8 cellular contexts compared by ENCODE assay signal in genomic region chr14:103384450-103385152, GRCh38. TPM values are rescaled to one million over a fixed set of nuclear protein-coding genes. Genes with fewer than 3 reads are reported as not detected.
DNase-seq lines count a peak whose midpoint lies in the region; ATAC-seq and TF ChIP-seq lines count a peak whose summit lies in the region.

No MANE protein-coding gene starts in this region.

- no peaks in the 10 kb centered on the region for H3K9me3 Mint-ChIP-seq in CD4-positive, alpha-beta T cell

- POLR2A ChIA-PET in CD4-positive, alpha-beta T cell (lab: Charles Lee) = interaction anchor here (0.6 to 2.1 kb wide), 8 partner anchors 15 to 1917 kb away, joined by 3 to 32 read pairs (median 4); partner anchors contain the start of genes BRF1, EIF5, XRCC3 and ZFYVE21

- H3K4me3 Mint-ChIP-seq in CD4-positive, alpha-beta T cell = peak overlapping the region; percentile 99

- H3K36me3 ChIP-seq in HAP-1 (replicated peaks) = peaks cover 3% of the 10 kb centered on the region; the same call in 1 of the 2 replicates
- H3K36me3 ChIP-seq in SK-N-MC (ENCODE audit: insufficient read depth, low read length) = peaks cover 12% of the 10 kb centered on the region; the same call in 1 of the 2 replicates
- H3K36me3 ChIP-seq in sigmoid colon = no peaks in the 10 kb centered on the region

- H3K9me3 ChIP-seq in CD4-positive, alpha-beta T cell (ENCODE audit: control insufficient read depth, low read length) = no peaks in the 10 kb centered on the region
- H3K9me3 ChIP-seq in HAP-1 (no peaks in the 10 kb centered on the region), SK-N-MC (ENCODE audit: low read depth, low read length) (no peaks in the 10 kb centered on the region), sigmoid colon (no peaks in the 10 kb centered on the region)

- H3K27me3 ChIP-seq in CD4-positive, alpha-beta T cell (ENCODE audit: control insufficient read depth, insufficient read depth, low read length) = no peaks in the 10 kb centered on the region
- H3K27me3 ChIP-seq in HAP-1 (ENCODE audit: low read depth) (peaks cover 3% of the 10 kb centered on the region; the same call in 1 of the 2 replicates), sigmoid colon (no peaks in the 10 kb centered on the region)

- ATAC-seq in CD4-positive, alpha-beta T cell (ENCODE audit: poor library complexity) = no peak

- no peaks in the 10 kb centered on the region for H3K27me3 Mint-ChIP-seq in CD4-positive, alpha-beta T cell

- peak overlapping the region; percentile 96 for H3K27ac Mint-ChIP-seq in CD4-positive, alpha-beta T cell

- H3K4me3 ChIP-seq in HAP-1 (peak overlapping the region; percentile 91), SK-N-MC (peak overlapping the region; percentile 91), fibroblast of villous mesenchyme (ENCODE audit: low read depth, low read length) (peak overlapping the region; percentile 92), sigmoid colon (peak overlapping the region; percentile 81 to 100 (median 92))

- peaks cover 38% of the 10 kb centered on the region for H3K4me1 Mint-ChIP-seq in CD4-positive, alpha-beta T cell (ENCODE audit: low read depth)

- CTCF ChIA-PET in CD4-positive, alpha-beta T cell (lab: Charles Lee) = interaction anchor here (0.6 to 1.4 kb wide), 3 partner anchors 19 to 50 kb away, joined by 3 read pairs; no protein-coding TSS in a partner anchor

- WGBS in sigmoid colon, 2 donors = 11% methylated on average over 31 of the region's 31 CpGs

- no peak for TF ChIP-seq CTCF in CD4-positive, alpha-beta T cell (IDR thresholded peaks at IDR 0.05)
- no peak for TF ChIP-seq CTCF in fibroblast of villous mesenchyme (IDR thresholded peaks at IDR 0.05; ENCODE audit: insufficient read depth, low read depth, low read length)
- TF ChIP-seq CTCF in sigmoid colon (IDR thresholded peaks at IDR 0.05) = no peak

- DNase-seq in CD4-positive, alpha-beta T cell = peak in 2 of 10 experiments; percentile 5 to 6
- DNase-seq in HAP-1 (ENCODE audit: low spot score in 2 of 2) (no peak), SK-N-MC (ENCODE audit: low read depth, low spot score) (no peak), fibroblast of villous mesenchyme (ENCODE audit: low read depth) (no peak), sigmoid colon (no peak), SIG-M5 (lab: John Stamatoyannopoulos, UW) (no peak), dermis blood vessel endothelial cell (no peak), putamen (ENCODE audit: low spot score) (no peak)

- H3K36me3 Mint-ChIP-seq in CD4-positive, alpha-beta T cell (ENCODE audit: low read depth) = peaks cover 13% of the 10 kb centered on the region

- peak overlapping the region; percentile 92 for H3K27ac ChIP-seq in CD4-positive, alpha-beta T cell (ENCODE audit: low read depth, low read length)
- peak overlapping the region; percentile 90; the same call in 1 of the 2 replicates for H3K27ac ChIP-seq in SK-N-MC
- peak overlapping the region; percentile 95 to 99 (median 98) for H3K27ac ChIP-seq in sigmoid colon

- TF ChIP-seq POLR2A in sigmoid colon (IDR thresholded peaks at IDR 0.05) = no peak

- no peak for TF ChIP-seq EP300 in sigmoid colon (IDR thresholded peaks at IDR 0.05)

- intact Hi-C loops in CD4-positive, alpha-beta T cell (cut with DNase I, micrococcal nuclease) = loop anchor here (1.0 to 5.0 kb wide), 4 partner anchors 49 to 178 kb away; partner anchors contain the start of genes BAG5 (in 1 of the 2), COA8 (in 1 of the 2) and TRMT61A (in 1 of the 2)
- intact Hi-C loops in sigmoid colon (cut with DNase I) = loop anchor here (1.0 kb wide), 1 partner anchor 50 kb away; the partner anchor contains the start of gene EIF5

- in situ Hi-C loops in HAP-1 (cut with MboI; ENCODE audit: low sequenced_read_pairs) = no loop called here

- H3K9ac ChIP-seq in SK-N-MC (ENCODE audit: insufficient read length) = peak overlapping the region; percentile 89

- H3K4me1 ChIP-seq in HAP-1 = peaks cover 7% of the 10 kb centered on the region
- peaks cover 0 to 36% (median 31%) of the 10 kb centered on the region in 4 donors for H3K4me1 ChIP-seq in sigmoid colon

RNA-seq across cellular contexts. Expression of gene MARK3, which starts 0.6 kb away (rescaled TPM):
- 100 to 1,000 TPM; 107 TPM for total RNA-seq in CD4-positive, alpha-beta T cell
- total RNA-seq in fibroblast of villous mesenchyme = 79.2 and 108 TPM in 2 replicates
- 100 to 1,000 TPM in 2 of 4 donors, 10 to 100 TPM in 2; 66.7 to 104 (median 87.0) TPM for total RNA-seq in sigmoid colon
- 10 to 100 TPM; 21.6 to 41.8 (median 25.4) TPM for polyA plus RNA-seq in sigmoid colon
- 65.2 and 74.9 TPM in 2 replicates for total RNA-seq in dermis blood vessel endothelial cell

RNA-seq across cellular contexts. Expression of gene EIF5, which starts 50.6 kb away (rescaled TPM):
- 100 to 1,000 TPM; 658 TPM for total RNA-seq in CD4-positive, alpha-beta T cell
- total RNA-seq in fibroblast of villous mesenchyme (122 and 124 TPM in 2 replicates), sigmoid colon (100 to 1,000 TPM; 170 to 305 (median 215) TPM), dermis blood vessel endothelial cell (115 and 226 TPM in 2 replicates)
- polyA plus RNA-seq in sigmoid colon = 100 to 1,000 TPM in 1 of 3 donors, 10 to 100 TPM in 2; 70.3 to 138 (median 87.2) TPM
